Comparison of ENCODE assay signal across 8 cellular contexts in genomic region chr12:3777206-3777809, GRCh38. TPM values are rescaled to one million over a fixed set of nuclear protein-coding genes. Genes with fewer than 3 reads are reported as not detected.
A peak's percentile ranks its signal among the peaks of the same experiment; 100 is the strongest.
DNase-seq lines count a peak whose midpoint lies in the region; ATAC-seq and TF ChIP-seq lines count a peak whose summit lies in the region.

No MANE protein-coding gene starts in this region.

- no peaks in the 10 kb centered on the region for H3K9me3 Mint-ChIP-seq in progenitor cell of endocrine pancreas (ENCODE audit: low read depth)

- no peaks in the 10 kb centered on the region for H3K4me1 ChIP-seq in gastroesophageal sphincter

- no peak for TF ChIP-seq POLR2A in gastroesophageal sphincter (IDR thresholded peaks at IDR 0.05)

- H3K27me3 ChIP-seq in SU-DHL-6 (ENCODE audit: low read length) (no peaks in the 10 kb centered on the region), gastroesophageal sphincter (no peaks in the 10 kb centered on the region)

- H3K9me3 ChIP-seq in SU-DHL-6 (ENCODE audit: insufficient read depth, low read length) (no peaks in the 10 kb centered on the region), gastroesophageal sphincter (no peaks in the 10 kb centered on the region)

- no peak overlapping the region for H3K4me3 Mint-ChIP-seq in progenitor cell of endocrine pancreas (ENCODE audit: low read depth)

- H3K79me2 ChIP-seq in SU-DHL-6 (ENCODE audit: insufficient read depth, low read length), result no peaks in the 10 kb centered on the region

- 48 to 49% methylated on average over 3 of the region's 3 CpGs for WGBS in gastroesophageal sphincter (ENCODE audit: low coverage in 1 of 2), 2 donors

- ATAC-seq in gastroesophageal sphincter, result no peak
- ATAC-seq in GM19328 (IDR thresholded peaks at IDR 0.05; ENCODE audit: unreplicated experiment), result no peak
- no peak for ATAC-seq in GM18909 (IDR thresholded peaks at IDR 0.05; ENCODE audit: poor library complexity, unreplicated experiment)

- H3K36me3 ChIP-seq in SU-DHL-6 (ENCODE audit: low read length), result no peaks in the 10 kb centered on the region
- H3K36me3 ChIP-seq in gastroesophageal sphincter, result no peaks in the 10 kb centered on the region

- H3K27ac ChIP-seq in SU-DHL-6 (ENCODE audit: low read depth, low read length), result no peak overlapping the region
- H3K27ac ChIP-seq in gastroesophageal sphincter, result no peak overlapping the region

- no peaks in the 10 kb centered on the region for H3K36me3 Mint-ChIP-seq in progenitor cell of endocrine pancreas (ENCODE audit: insufficient read depth)

- peak; percentile 47 for TF ChIP-seq CTCF in SU-DHL-6 (IDR thresholded peaks at IDR 0.05; ENCODE audit: insufficient read depth, low read length, poor library complexity, severe bottlenecking)
- TF ChIP-seq CTCF in gastroesophageal sphincter (IDR thresholded peaks at IDR 0.05), result peak; percentile 25 to 64 (median 50)
- peak; percentile 89 for TF ChIP-seq CTCF in progenitor cell of endocrine pancreas (IDR thresholded peaks at IDR 0.05; ENCODE audit: unreplicated experiment)

- no peak overlapping the region for H3K4me3 ChIP-seq in SU-DHL-6 (ENCODE audit: insufficient read depth, low read length, poor library complexity, severe bottlenecking)
- no peak overlapping the region for H3K4me3 ChIP-seq in gastroesophageal sphincter

- no peaks in the 10 kb centered on the region for H3F3A ChIP-seq in SU-DHL-6 (ENCODE audit: insufficient read depth)

- no peak for TF ChIP-seq EP300 in gastroesophageal sphincter (IDR thresholded peaks at IDR 0.05)

- no peak overlapping the region for H3K27ac Mint-ChIP-seq in progenitor cell of endocrine pancreas

- H3K4me2 ChIP-seq in SU-DHL-6 (ENCODE audit: low read depth, low read length, poor library complexity, severe bottlenecking), result no peak overlapping the region

- no peak overlapping the region for H3K9ac ChIP-seq in SU-DHL-6 (ENCODE audit: low read length)

- H3K4me1 Mint-ChIP-seq in progenitor cell of endocrine pancreas (ENCODE audit: low read depth), result peaks cover 10% of the 10 kb centered on the region

- H2AFZ ChIP-seq in SU-DHL-6 (ENCODE audit: low read depth, low read length, severe bottlenecking), result no peak overlapping the region

- DNase-seq in SIG-M5 treated with dmso at 0.1 percent for 504 hours (lab: John Stamatoyannopoulos, UW; ENCODE audit: unreplicated experiment) (peak; percentile 63), SIG-M5 (lab: John Stamatoyannopoulos, UW) (no peak), MV-4-11 (lab: John Stamatoyannopoulos, UW) (peak; percentile 15), progenitor cell of endocrine pancreas (ENCODE audit: low spot score, unreplicated experiment) (no peak)

- H4K20me1 ChIP-seq in SU-DHL-6 (ENCODE audit: low read depth, low read length), result no peaks in the 10 kb centered on the region

- H3K27me3 Mint-ChIP-seq in progenitor cell of endocrine pancreas, result peaks cover 18% of the 10 kb centered on the region

- H3K9me2 ChIP-seq in SU-DHL-6 (replicated peaks; ENCODE audit: insufficient read depth, low read length), result no peaks in the 10 kb centered on the region

RNA-seq across cellular contexts. Expression of gene CRACR2A, which starts 24.4 kb away (rescaled TPM):
- total RNA-seq in gastroesophageal sphincter (1 to 10 TPM; 2.2 to 5.4 (median 3.0) TPM), progenitor cell of endocrine pancreas (3.0 and 3.3 TPM in 2 replicates)

Comparison
In these comparisons a context has a peak if more than half of its experiments do, and no peak if none do; other contexts are left out.
1. DNase-seq: peak in SIG-M5 treated with dmso at 0.1 percent for 504 hours (single experiment) and MV-4-11 (single experiment); none in SIG-M5 (single experiment) and progenitor cell of endocrine pancreas (single experiment).
2. Peak in every context shown above with its lines, with median percentiles within 50 percentile points of each other: CTCF ChIP-seq.